1 cellular context compared by ENCODE assay signal in the genomic region with DNA sequence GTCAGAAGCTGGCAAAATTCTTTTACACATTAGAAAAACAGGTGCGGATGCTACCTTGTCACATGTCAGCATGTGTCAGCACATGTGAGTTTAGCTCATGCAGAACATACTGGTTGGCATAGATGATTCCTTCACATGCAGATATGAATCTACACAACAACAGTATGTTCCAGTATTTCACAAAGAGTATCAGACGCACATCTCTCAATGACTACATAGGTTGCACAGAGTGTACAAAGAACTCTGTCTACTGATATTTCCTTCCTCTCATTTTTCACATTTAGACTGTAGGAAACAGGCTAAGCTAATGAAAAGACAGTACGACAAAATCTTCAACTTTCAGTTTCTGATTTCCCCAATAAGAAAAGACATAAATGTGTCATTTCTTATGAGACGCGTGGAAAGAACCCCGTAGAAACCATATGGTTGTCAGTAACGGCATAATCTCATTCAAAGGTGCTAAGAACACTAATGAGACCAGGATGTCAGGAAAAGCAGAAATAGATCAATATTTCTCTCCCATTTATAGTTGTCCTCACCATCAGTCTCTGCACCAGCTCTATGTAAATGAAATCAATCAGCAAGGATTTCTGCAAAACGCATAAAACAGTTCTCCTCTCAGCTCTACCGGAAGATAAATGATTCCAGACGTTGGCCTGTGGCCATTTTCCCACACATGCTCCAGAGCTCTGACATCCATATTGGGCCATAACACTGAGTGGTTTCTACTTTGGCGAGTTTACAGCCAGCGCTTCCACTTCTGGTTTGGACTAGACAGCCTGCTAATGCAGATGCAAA.
TF ChIP-seq lines count a peak whose summit lies in the region.

No MANE protein-coding gene starts in this region.

TF ChIP-seq in SK-N-SH, 30 proteins besides CTCF, POLR2A, EP300 and RAD21 (continued from another document):
- TF ChIP-seq SIN3A (IDR thresholded peaks at IDR 0.05; ENCODE audit: borderline replicate concordance, low read depth, low read length) = 0 out of 2 replicates have a peak, but pooled peaks have one; percentile 52
- peak; percentile 73 for TF ChIP-seq GATA2 (CRISPR knock-in tag; IDR thresholded peaks at IDR 0.05)
- TF ChIP-seq NFIC (IDR thresholded peaks at IDR 0.05; ENCODE audit: borderline replicate concordance) = peak; percentile 81
- TF ChIP-seq TEAD4 (IDR thresholded peaks at IDR 0.05; ENCODE audit: borderline replicate concordance, insufficient read depth) = peak; percentile 52; the same call in 1 of the 2 replicates
- TF ChIP-seq POLR2AphosphoS5 (IDR thresholded peaks at IDR 0.05; ENCODE audit: low read depth, low read length) = peak; percentile 71; the same call in 1 of the 2 replicates
- TF ChIP-seq, protein P1, sequence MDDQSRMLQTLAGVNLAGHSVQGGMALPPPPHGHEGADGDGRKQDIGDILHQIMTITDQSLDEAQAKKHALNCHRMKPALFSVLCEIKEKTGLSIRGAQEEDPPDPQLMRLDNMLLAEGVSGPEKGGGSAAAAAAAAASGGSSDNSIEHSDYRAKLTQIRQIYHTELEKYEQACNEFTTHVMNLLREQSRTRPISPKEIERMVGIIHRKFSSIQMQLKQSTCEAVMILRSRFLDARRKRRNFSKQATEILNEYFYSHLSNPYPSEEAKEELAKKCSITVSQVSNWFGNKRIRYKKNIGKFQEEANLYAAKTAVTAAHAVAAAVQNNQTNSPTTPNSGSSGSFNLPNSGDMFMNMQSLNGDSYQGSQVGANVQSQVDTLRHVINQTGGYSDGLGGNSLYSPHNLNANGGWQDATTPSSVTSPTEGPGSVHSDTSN (IDR thresholded peaks at IDR 0.05) = peak; percentile 63; the same call in 1 of the 2 replicates
- TF ChIP-seq, protein P2, sequence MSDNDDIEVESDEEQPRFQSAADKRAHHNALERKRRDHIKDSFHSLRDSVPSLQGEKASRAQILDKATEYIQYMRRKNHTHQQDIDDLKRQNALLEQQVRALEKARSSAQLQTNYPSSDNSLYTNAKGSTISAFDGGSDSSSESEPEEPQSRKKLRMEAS (IDR thresholded peaks at IDR 0.05; ENCODE audit: low read depth) = peak; percentile 75
- peak; percentile 76 for TF ChIP-seq MXI1 (IDR thresholded peaks at IDR 0.05; ENCODE audit: low read depth, low read length)
- peak; percentile 94 for TF ChIP-seq TCF12 (IDR thresholded peaks at IDR 0.05)
- peak; percentile 26; the same call in 1 of the 2 replicates for TF ChIP-seq JUND (IDR thresholded peaks at IDR 0.05)
- TF ChIP-seq RCOR1 (IDR thresholded peaks at IDR 0.05; ENCODE audit: low read length) = peak; percentile 77
- TF ChIP-seq TAF1 (IDR thresholded peaks at IDR 0.05; ENCODE audit: borderline replicate concordance, low read depth, low read length) = no peak
